Comparison of ENCODE assay signal across 2 cellular contexts in the genomic region with DNA sequence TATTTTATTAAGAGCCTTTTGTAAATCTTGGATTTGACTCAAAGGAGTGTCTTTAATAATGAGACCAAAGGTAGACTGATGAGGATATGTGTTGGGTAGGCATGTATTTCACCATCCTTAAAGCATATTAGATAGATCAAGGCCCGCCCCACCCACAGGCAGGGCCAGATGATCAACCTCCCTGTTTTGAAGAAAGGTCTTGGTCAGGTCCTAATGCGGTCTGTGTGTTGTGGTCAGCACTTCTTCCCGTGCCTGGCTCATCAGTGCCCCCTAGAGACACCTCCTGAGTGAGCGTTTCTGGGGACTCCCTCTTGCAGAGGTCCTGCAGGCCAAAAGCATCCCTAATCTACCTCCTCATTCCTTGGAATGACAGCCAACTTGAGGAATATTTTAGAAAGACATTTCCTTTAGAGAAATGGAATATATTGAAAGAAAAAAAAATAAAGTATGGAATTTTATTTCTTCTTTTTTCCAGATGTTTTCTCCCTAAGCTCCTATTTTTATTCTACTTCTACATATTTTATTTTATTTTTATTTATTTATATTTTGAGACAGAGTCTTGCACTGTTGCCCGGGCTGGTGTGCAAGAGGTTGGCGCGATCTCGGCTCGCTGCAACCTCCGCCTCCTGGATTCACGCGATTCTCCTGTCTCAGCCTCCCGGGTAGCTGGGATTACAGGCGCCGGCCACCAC.
TF ChIP-seq lines count a peak whose summit lies in the region.

No MANE protein-coding gene starts in this region.

TF ChIP-seq in SK-N-SH, 30 proteins besides CTCF, POLR2A, EP300 and RAD21:
- TF ChIP-seq POLR2AphosphoS5 (IDR thresholded peaks at IDR 0.05; ENCODE audit: low read depth, low read length) (no peak), FOXM1 (IDR thresholded peaks at IDR 0.05; ENCODE audit: low read depth) (no peak), SMC3 (IDR thresholded peaks at IDR 0.05; ENCODE audit: low read depth, low read length) (peak; percentile 98), NRF1 (IDR thresholded peaks at IDR 0.05; ENCODE audit: low read depth, low read length) (no peak), JUND (IDR thresholded peaks at IDR 0.05) (no peak), TCF12 (IDR thresholded peaks at IDR 0.05) (peak; percentile 16; the same call in 1 of the 2 replicates)

TF ChIP-seq in HepG2, 621 proteins besides CTCF, POLR2A, EP300 and RAD21 (continues in another document):
- TF ChIP-seq SMYD3 (CRISPR knock-in tag; IDR thresholded peaks at IDR 0.05): no peak
- TF ChIP-seq NR0B2 (CRISPR knock-in tag; IDR thresholded peaks at IDR 0.05): no peak
- TF ChIP-seq NFIB (CRISPR knock-in tag; IDR thresholded peaks at IDR 0.05; ENCODE audit: borderline replicate concordance): no peak
- no peak for TF ChIP-seq JUN (CRISPR knock-in tag; IDR thresholded peaks at IDR 0.05)
- TF ChIP-seq, protein P1, sequence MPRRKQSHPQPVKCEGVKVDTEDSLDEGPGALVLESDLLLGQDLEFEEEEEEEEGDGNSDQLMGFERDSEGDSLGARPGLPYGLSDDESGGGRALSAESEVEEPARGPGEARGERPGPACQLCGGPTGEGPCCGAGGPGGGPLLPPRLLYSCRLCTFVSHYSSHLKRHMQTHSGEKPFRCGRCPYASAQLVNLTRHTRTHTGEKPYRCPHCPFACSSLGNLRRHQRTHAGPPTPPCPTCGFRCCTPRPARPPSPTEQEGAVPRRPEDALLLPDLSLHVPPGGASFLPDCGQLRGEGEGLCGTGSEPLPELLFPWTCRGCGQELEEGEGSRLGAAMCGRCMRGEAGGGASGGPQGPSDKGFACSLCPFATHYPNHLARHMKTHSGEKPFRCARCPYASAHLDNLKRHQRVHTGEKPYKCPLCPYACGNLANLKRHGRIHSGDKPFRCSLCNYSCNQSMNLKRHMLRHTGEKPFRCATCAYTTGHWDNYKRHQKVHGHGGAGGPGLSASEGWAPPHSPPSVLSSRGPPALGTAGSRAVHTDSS (CRISPR knock-in tag; conservative IDR thresholded peaks at IDR 0.05): no peak
- no peak for TF ChIP-seq ZNF407 (CRISPR knock-in tag; IDR thresholded peaks at IDR 0.05; ENCODE audit: not compliant biosample characterization)
- TF ChIP-seq, protein P2, sequence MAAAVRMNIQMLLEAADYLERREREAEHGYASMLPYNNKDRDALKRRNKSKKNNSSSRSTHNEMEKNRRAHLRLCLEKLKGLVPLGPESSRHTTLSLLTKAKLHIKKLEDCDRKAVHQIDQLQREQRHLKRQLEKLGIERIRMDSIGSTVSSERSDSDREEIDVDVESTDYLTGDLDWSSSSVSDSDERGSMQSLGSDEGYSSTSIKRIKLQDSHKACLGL (CRISPR knock-in tag; IDR thresholded peaks at IDR 0.05): no peak
- peak; percentile 72; the same call in 1 of the 2 replicates for TF ChIP-seq TSC22D2 (CRISPR knock-in tag; IDR thresholded peaks at IDR 0.05; ENCODE audit: borderline replicate concordance)
- peak; percentile 50; the same call in 1 of the 2 replicates for TF ChIP-seq SOX5 (CRISPR knock-in tag; IDR thresholded peaks at IDR 0.05; ENCODE audit: borderline replicate concordance)
- TF ChIP-seq ZBTB43 (CRISPR knock-in tag; conservative IDR thresholded peaks at IDR 0.05): no peak
- no peak for TF ChIP-seq THAP7 (CRISPR knock-in tag; IDR thresholded peaks at IDR 0.05)
- no peak for TF ChIP-seq ZNF251 (CRISPR knock-in tag; IDR thresholded peaks at IDR 0.05)
- TF ChIP-seq, protein P3, sequence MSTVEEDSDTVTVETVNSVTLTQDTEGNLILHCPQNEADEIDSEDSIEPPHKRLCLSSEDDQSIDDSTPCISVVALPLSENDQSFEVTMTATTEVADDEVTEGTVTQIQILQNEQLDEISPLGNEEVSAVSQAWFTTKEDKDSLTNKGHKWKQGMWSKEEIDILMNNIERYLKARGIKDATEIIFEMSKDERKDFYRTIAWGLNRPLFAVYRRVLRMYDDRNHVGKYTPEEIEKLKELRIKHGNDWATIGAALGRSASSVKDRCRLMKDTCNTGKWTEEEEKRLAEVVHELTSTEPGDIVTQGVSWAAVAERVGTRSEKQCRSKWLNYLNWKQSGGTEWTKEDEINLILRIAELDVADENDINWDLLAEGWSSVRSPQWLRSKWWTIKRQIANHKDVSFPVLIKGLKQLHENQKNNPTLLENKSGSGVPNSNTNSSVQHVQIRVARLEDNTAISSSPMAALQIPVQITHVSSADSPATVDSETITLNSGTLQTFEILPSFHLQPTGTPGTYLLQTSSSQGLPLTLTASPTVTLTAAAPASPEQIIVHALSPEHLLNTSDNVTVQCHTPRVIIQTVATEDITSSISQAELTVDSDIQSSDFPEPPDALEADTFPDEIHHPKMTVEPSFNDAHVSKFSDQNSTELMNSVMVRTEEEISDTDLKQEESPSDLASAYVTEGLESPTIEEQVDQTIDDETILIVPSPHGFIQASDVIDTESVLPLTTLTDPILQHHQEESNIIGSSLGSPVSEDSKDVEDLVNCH (CRISPR knock-in tag; IDR thresholded peaks at IDR 0.05): no peak
- TF ChIP-seq, protein P4, sequence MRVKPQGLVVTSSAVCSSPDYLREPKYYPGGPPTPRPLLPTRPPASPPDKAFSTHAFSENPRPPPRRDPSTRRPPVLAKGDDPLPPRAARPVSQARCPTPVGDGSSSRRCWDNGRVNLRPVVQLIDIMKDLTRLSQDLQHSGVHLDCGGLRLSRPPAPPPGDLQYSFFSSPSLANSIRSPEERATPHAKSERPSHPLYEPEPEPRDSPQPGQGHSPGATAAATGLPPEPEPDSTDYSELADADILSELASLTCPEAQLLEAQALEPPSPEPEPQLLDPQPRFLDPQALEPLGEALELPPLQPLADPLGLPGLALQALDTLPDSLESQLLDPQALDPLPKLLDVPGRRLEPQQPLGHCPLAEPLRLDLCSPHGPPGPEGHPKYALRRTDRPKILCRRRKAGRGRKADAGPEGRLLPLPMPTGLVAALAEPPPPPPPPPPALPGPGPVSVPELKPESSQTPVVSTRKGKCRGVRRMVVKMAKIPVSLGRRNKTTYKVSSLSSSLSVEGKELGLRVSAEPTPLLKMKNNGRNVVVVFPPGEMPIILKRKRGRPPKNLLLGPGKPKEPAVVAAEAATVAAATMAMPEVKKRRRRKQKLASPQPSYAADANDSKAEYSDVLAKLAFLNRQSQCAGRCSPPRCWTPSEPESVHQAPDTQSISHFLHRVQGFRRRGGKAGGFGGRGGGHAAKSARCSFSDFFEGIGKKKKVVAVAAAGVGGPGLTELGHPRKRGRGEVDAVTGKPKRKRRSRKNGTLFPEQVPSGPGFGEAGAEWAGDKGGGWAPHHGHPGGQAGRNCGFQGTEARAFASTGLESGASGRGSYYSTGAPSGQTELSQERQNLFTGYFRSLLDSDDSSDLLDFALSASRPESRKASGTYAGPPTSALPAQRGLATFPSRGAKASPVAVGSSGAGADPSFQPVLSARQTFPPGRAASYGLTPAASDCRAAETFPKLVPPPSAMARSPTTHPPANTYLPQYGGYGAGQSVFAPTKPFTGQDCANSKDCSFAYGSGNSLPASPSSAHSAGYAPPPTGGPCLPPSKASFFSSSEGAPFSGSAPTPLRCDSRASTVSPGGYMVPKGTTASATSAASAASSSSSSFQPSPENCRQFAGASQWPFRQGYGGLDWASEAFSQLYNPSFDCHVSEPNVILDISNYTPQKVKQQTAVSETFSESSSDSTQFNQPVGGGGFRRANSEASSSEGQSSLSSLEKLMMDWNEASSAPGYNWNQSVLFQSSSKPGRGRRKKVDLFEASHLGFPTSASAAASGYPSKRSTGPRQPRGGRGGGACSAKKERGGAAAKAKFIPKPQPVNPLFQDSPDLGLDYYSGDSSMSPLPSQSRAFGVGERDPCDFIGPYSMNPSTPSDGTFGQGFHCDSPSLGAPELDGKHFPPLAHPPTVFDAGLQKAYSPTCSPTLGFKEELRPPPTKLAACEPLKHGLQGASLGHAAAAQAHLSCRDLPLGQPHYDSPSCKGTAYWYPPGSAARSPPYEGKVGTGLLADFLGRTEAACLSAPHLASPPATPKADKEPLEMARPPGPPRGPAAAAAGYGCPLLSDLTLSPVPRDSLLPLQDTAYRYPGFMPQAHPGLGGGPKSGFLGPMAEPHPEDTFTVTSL (CRISPR knock-in tag; IDR thresholded peaks at IDR 0.05; ENCODE audit: borderline replicate concordance): no peak
- no peak for TF ChIP-seq ZNF563 (CRISPR knock-in tag; IDR thresholded peaks at IDR 0.05)
- no peak for TF ChIP-seq SRF (IDR thresholded peaks at IDR 0.05; ENCODE audit: low read depth, low read length)
- no peak for TF ChIP-seq ZNF253 (CRISPR knock-in tag; IDR thresholded peaks at IDR 0.05; ENCODE audit: borderline replicate concordance)
- no peak for TF ChIP-seq LCORL (IDR thresholded peaks at IDR 0.05)
- TF ChIP-seq LCORL (CRISPR knock-in tag; IDR thresholded peaks at IDR 0.05): peak; percentile 69; the same call in 1 of the 2 replicates
- no peak for TF ChIP-seq ZNF569 (CRISPR knock-in tag; IDR thresholded peaks at IDR 0.05; ENCODE audit: borderline replicate concordance)
